ENCODE assay signal across 8 cellular contexts in the genomic region with DNA sequence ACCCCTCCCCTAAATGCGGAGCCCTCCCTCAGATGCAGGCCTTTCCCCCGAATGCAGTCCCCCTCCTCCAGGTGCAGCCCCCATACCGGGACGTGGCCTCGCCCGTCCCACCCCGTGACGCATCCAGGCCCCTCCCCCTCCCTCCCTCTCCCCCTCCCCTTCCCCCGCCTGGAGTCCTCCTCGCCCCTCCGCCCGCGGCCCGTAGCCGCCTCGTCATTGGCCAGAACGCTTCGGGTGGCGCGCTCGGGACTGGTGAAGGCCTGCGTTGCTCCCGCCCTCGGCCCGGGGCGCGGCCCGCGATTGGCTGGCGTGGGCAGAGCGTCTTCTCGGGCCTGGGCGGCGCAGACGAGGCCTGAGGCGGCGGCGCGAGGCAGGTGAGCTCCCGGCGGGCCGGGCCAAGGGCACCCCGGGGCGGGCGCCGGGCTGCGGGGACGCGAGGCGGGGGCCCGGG. TPM values are rescaled to one million over a fixed set of nuclear protein-coding genes. Genes with fewer than 3 reads are reported as not detected.
A peak's percentile ranks its signal among the peaks of the same experiment; 100 is the strongest.
DNase-seq lines count a peak whose midpoint lies in the region; TF ChIP-seq lines count a peak whose summit lies in the region.

No MANE protein-coding gene starts in this region.

- peak overlapping the region in 1 of 3 experiments; percentile 85 for H3K27ac Mint-ChIP-seq in nephron

- peaks cover 13% of the 10 kb centered on the region for H3K36me3 Mint-ChIP-seq in nephron (ENCODE audit: low read depth)

- peaks cover 43% of the 10 kb centered on the region for H3K4me1 Mint-ChIP-seq in nephron

- DNase-seq in EH (ENCODE audit: low read depth), result peak; percentile 96
- DNase-seq in H4 (ENCODE audit: low spot score), result peak; percentile 100
- DNase-seq in LoVo (ENCODE audit: low spot score), result peak; percentile 100
- peak; percentile 98 for DNase-seq in RPMI7951 (ENCODE audit: low read depth)
- peak; percentile 92 to 95 for DNase-seq in activated T-helper 1 cell treated with anti-CD3 and anti-CD28 coated beads, Interleukin-2, amount 50 U/mL, for 16 hours (ENCODE audit: low read depth in 1 of 2, low spot score in 1 of 2)
- DNase-seq in fibroblast of gingiva (ENCODE audit: low read depth), result peak; percentile 98
- DNase-seq in stimulated activated naive CD4-positive, alpha-beta T cell treated with Interleukin-2 at 50 U/mL for 16 hours (lab: John Stamatoyannopoulos, UW), result peak; percentile 96

- H3K27me3 Mint-ChIP-seq in nephron (ENCODE audit: low read depth), result peaks cover 11% of the 10 kb centered on the region

- no peak for TF ChIP-seq CTCF in nephron (IDR thresholded peaks at IDR 0.05; ENCODE audit: unreplicated experiment in 3 of 3)

- no peaks in the 10 kb centered on the region for H3K9me3 Mint-ChIP-seq in nephron

- peak overlapping the region; percentile 85 to 92 (median 89) for H3K4me3 Mint-ChIP-seq in nephron

RNA-seq across cellular contexts. Expression of gene SUN1, which starts 16.0 kb away (rescaled TPM):
- 157 and 180 TPM in 2 replicates for total RNA-seq in H4 (2014; rRNA removed; shearing (Covaris generic))
- 67.6 and 89.9 TPM in 2 replicates for total RNA-seq in RPMI7951 (2014; rRNA removed; shearing (Covaris generic))

Comparison
In these comparisons a context has a peak if more than half of its experiments do, and no peak if none do; other contexts are left out.
1. Peak in every context shown above with its lines: DNase-seq.